In genomic region chr5:112921031-112921832, GRCh38 we compare ENCODE assay signal across 8 cellular contexts. TPM values are rescaled to one million over a fixed set of nuclear protein-coding genes. Genes with fewer than 3 reads are reported as not detected.
DNase-seq lines count a peak whose midpoint lies in the region; ATAC-seq lines count a peak whose summit lies in the region.

No MANE protein-coding gene starts in this region.

- H3K27ac ChIP-seq in epithelial cell of prostate = peak overlapping the region; percentile 65

- H3K9me3 ChIP-seq in mononuclear cell (ENCODE audit: low read depth, low read length) = no peaks in the 10 kb centered on the region

- ATAC-seq in GM19324 (IDR thresholded peaks at IDR 0.05; ENCODE audit: low FRiP score, unreplicated experiment) = peak; percentile 45
- peak; percentile 49 for ATAC-seq in HG03432 (IDR thresholded peaks at IDR 0.05; ENCODE audit: unreplicated experiment)

- peak in 13 of 14 donors; percentile 40 to 78 (median 63) for DNase-seq in C1 segment of cervical spinal cord (lab: John Stamatoyannopoulos, UW)
- peak; percentile 31 for DNase-seq in NCI-H82 treated with DMSO at 0.1 percent for 48 hours (lab: John Stamatoyannopoulos, UW; ENCODE audit: unreplicated experiment)
- peak; percentile 70 for DNase-seq in activated T-cell treated with anti-CD3 and anti-CD28 coated beads, Interleukin-2, amount 50 U/mL, for 1 hour
- no peak for DNase-seq in epithelial cell of prostate (ENCODE audit: low read depth, low spot score)
- peak; percentile 22 for DNase-seq in stimulated activated CD8-positive, alpha-beta memory T cell treated with anti-CD3 and anti-CD28 coated beads, Interleukin-7, amount 100 ng/mL, for 24 hours (ENCODE audit: low read depth)

- peaks cover 76% of the 10 kb centered on the region for H3K4me1 ChIP-seq in mononuclear cell (ENCODE audit: insufficient read depth, low read length)

- peak overlapping the region; percentile 94 for H3K4me3 ChIP-seq in mononuclear cell (ENCODE audit: low read length)

- H3K27me3 ChIP-seq in mononuclear cell (ENCODE audit: insufficient read depth, low read length) = no peaks in the 10 kb centered on the region

RNA-seq across cellular contexts. Expression of gene REEP5, which starts 0.8 kb away (rescaled TPM):
- 13.1 TPM for total RNA-seq in mononuclear cell

RNA-seq across cellular contexts. Expression of gene DCP2, which starts 55.4 kb away (rescaled TPM):
- total RNA-seq in mononuclear cell = 101 TPM
